In genomic region chr2:26173596-26174482, GRCh38 we compare ENCODE assay signal across 10 cellular contexts. TPM values are rescaled to one million over a fixed set of nuclear protein-coding genes. Genes with fewer than 3 reads are reported as not detected.
DNase-seq lines count a peak whose midpoint lies in the region; ATAC-seq and TF ChIP-seq lines count a peak whose summit lies in the region.
"Had no signal": no experiment of that assay in that cellular context is flagged by ENCODE, and none has a peak within 500 bp of the region (broad histone marks: within the 10 kb centered on the region; RNA-seq: fewer than 3 reads in every experiment).

No MANE protein-coding gene starts in this region.

- TF ChIP-seq CTCF in left lung (IDR thresholded peaks at IDR 0.05) (no peak), suprapubic skin (IDR thresholded peaks at IDR 0.05) (no peak)

- H3K4me1 ChIP-seq in left lung = peaks cover 7 to 23% of the 10 kb centered on the region in 2 donors
- H3K4me1 ChIP-seq in suprapubic skin = peaks cover 21% of the 10 kb centered on the region

- no peaks in the 10 kb centered on the region for H3K36me3 ChIP-seq in left lung
- no peaks in the 10 kb centered on the region for H3K36me3 ChIP-seq in suprapubic skin

- peaks cover 14% of the 10 kb centered on the region for H3K4me1 Mint-ChIP-seq in activated naive CD8-positive, alpha-beta T cell (ENCODE audit: low read depth)

- intact Hi-C loops in left lung (cut with DNase I) = no loop called here

- 23% methylated on average over 36 of the region's 58 CpGs for WGBS in suprapubic skin

- no peak for TF ChIP-seq EP300 in suprapubic skin (IDR thresholded peaks at IDR 0.05)

- H3K9me3 ChIP-seq in left lung (no peaks in the 10 kb centered on the region), suprapubic skin (no peaks in the 10 kb centered on the region)

- peaks cover 22% of the 10 kb centered on the region for H3K27me3 Mint-ChIP-seq in activated naive CD8-positive, alpha-beta T cell

- H3K36me3 Mint-ChIP-seq in activated naive CD8-positive, alpha-beta T cell = peaks cover 5% of the 10 kb centered on the region

- H3K9me3 Mint-ChIP-seq in activated naive CD8-positive, alpha-beta T cell (ENCODE audit: low read depth) = no peaks in the 10 kb centered on the region

- H3K27ac Mint-ChIP-seq in activated naive CD8-positive, alpha-beta T cell = peak overlapping the region; percentile 34

- ATAC-seq in left lung (no peak), HG03457 (IDR thresholded peaks at IDR 0.05; ENCODE audit: unreplicated experiment) (no peak)

- H3K27me3 ChIP-seq in left lung (peaks cover 24 to 65% of the 10 kb centered on the region in 2 donors), suprapubic skin (peaks cover 25% of the 10 kb centered on the region)

- no peak for TF ChIP-seq POLR2A in suprapubic skin (IDR thresholded peaks at IDR 0.05)

- no peak overlapping the region for H3K27ac ChIP-seq in left lung
- H3K27ac ChIP-seq in suprapubic skin = no peak overlapping the region
- H3K27ac ChIP-seq: GM23248 had no signal

- peak overlapping the region; percentile 5 to 30 for H3K4me3 ChIP-seq in left lung
- H3K4me3 ChIP-seq in suprapubic skin = peak overlapping the region; percentile 51

- peak overlapping the region; percentile 78 for H3K4me3 Mint-ChIP-seq in activated naive CD8-positive, alpha-beta T cell

- DNase-seq in activated CD8-positive, alpha-beta memory T cell treated with anti-CD3 and anti-CD28 coated beads for 24 hours = peak; percentile 59
- no peak for DNase-seq in activated CD8-positive, alpha-beta memory T cell treated with anti-CD3 and anti-CD28 coated beads, Interleukin-2, amount 50 U/mL, for 4 hours
- DNase-seq in left lung (no peak), suprapubic skin (ENCODE audit: low spot score in 2 of 2) (peak in 1 of 2 donors; percentile 79), HPDE6-E6E7 (ENCODE audit: extremely low spot score) (no peak), NCI-H187 treated with DMSO at 0.1 percent for 48 hours (lab: John Stamatoyannopoulos, UW) (no peak)
- DNase-seq: NCI-H226 had no signal

RNA-seq across cellular contexts. Expression of gene GAREM2, which starts 1.0 kb away (rescaled TPM):
- total RNA-seq in left lung = 1 to 10 TPM; 2.4 to 4.5 TPM
- under 1 TPM; 0.39 to 0.98 (median 0.72) TPM for total RNA-seq in suprapubic skin
